ENCODE assay signal across 4 cellular contexts in the genomic region with DNA sequence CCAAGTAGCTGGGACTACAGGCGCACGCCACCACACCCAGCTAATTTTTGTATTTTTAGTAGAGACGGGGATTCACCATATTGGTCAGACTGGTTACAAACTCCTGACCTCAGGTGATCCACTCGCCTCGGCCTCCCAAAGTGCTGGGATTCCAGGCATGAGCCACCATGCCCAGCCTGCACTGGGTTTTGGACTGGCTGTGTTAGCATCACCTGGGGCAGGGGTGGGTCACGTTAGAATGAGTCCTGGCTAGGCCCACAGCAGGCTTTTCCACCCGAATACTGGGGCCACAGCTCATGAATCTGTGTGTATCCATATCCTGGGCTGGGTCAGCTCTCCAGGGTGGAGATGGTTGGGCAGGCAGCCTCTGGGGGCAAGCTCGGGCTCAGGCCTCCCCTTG. TPM values are rescaled to one million over a fixed set of nuclear protein-coding genes. Genes with fewer than 3 reads are reported as not detected.
"Had no signal": no experiment of that assay in that cellular context is flagged by ENCODE, and none has a peak within 500 bp of the region (broad histone marks: within the 10 kb centered on the region; RNA-seq: fewer than 3 reads in every experiment).

No MANE protein-coding gene starts in this region.

RNA-seq across cellular contexts. Expression of a gene that starts 0.8 kb away (rescaled TPM):
- total RNA-seq: activated CD4-positive, alpha-beta memory T cell treated with anti-CD3 and anti-CD28 coated beads for 36 hours; activated T-cell treated with anti-CD3 and anti-CD28 coated beads, Interleukin-2, amount 50 U/mL, for 4 hours; activated T-helper 1 cell treated with anti-CD3 and anti-CD28 coated beads, Interleukin-12 subunit alpha, Interleukin-12 subunit beta, Interleukin-2, Interleukin-4 antibody, amounts not matched to agents 30 ng/mL and 10 ng/mL and 1 ng/mL, durations not matched to agents 14 hours and 24 hours and 36 hours; RPMI7951 had no signal
